Comparison of ENCODE assay signal across 16 cellular contexts in the genomic region with DNA sequence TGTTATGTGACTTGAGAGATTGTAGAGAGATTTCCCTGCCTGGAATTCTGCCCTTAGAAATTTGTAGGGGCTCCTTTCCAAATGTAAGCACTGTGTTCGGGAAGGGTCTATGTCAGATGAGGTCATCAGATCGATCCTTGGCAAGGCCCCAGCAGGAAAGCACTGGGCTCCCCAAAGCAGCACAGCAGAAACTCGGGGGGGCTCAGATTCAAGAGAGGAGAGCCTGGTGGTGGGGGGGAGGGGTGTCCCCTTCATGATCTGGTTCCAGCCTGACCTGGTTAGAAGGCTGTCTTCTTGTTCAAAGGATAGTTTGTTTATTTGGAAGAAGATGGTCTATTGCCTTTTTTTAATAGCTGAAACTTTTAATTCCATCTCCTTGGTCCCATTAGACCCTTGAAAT.
"Had no signal": no experiment of that assay in that cellular context is flagged by ENCODE, and none has a peak within 500 bp of the region (broad histone marks: within the 10 kb centered on the region; RNA-seq: fewer than 3 reads in every experiment).

No MANE protein-coding gene starts in this region.

- H3K4me2 ChIP-seq: hepatocyte had no signal

- H3K36me3 Mint-ChIP-seq: activated naive CD4-positive, alpha-beta T cell treated with anti-CD3 and anti-CD28 coated beads, Interleukin-2, amount 50 U/mL, for 24 hours; natural killer cell had no signal

- H3K4me3 Mint-ChIP-seq: activated CD8-positive, alpha-beta T cell treated with anti-CD3 and anti-CD28 coated beads for 36 hours; activated naive CD4-positive, alpha-beta T cell treated with anti-CD3 and anti-CD28 coated beads, Interleukin-2, amount 50 U/mL, for 24 hours; activated T-cell treated with anti-CD3 and anti-CD28 coated beads, Interleukin-2, amount 50 U/mL, for 4 hours; memory B cell; natural killer cell had no signal

- H3K27ac Mint-ChIP-seq: activated CD8-positive, alpha-beta T cell treated with anti-CD3 and anti-CD28 coated beads for 36 hours; activated naive CD4-positive, alpha-beta T cell treated with anti-CD3 and anti-CD28 coated beads, Interleukin-2, amount 50 U/mL, for 24 hours; memory B cell; natural killer cell had no signal

- H3K27me3 Mint-ChIP-seq: memory B cell had no signal

- H3K9me3 ChIP-seq: colonic mucosa, left lung, prostate gland, stomach, thoracic aorta had no signal

- H3K9me3 Mint-ChIP-seq: activated CD8-positive, alpha-beta T cell treated with anti-CD3 and anti-CD28 coated beads for 36 hours; activated naive CD4-positive, alpha-beta T cell treated with anti-CD3 and anti-CD28 coated beads, Interleukin-2, amount 50 U/mL, for 24 hours; activated T-cell treated with anti-CD3 and anti-CD28 coated beads, Interleukin-2, amount 50 U/mL, for 4 hours; memory B cell; natural killer cell had no signal

- H3K4me3 ChIP-seq: colonic mucosa, hepatocyte, left lung, prostate gland, stomach, thoracic aorta had no signal

- DNase-seq: activated CD4-positive, alpha-beta T cell treated with anti-CD3 and anti-CD28 coated beads for 4 hours; activated CD8-positive, alpha-beta T cell treated with anti-CD3 and anti-CD28 coated beads for 36 hours; activated effector memory CD4-positive, alpha-beta T cell treated with Interleukin-2 at 50 U/mL for 16 hours; activated T-cell treated with anti-CD3 and anti-CD28 coated beads, Interleukin-2, amount 50 U/mL, for 4 hours; colonic mucosa; left lung; natural killer cell; stomach; WERI-Rb-1 had no signal

- H3K27ac ChIP-seq: colonic mucosa, hepatocyte, left lung, prostate gland, stomach, thoracic aorta, WERI-Rb-1 had no signal

- ATAC-seq: activated CD8-positive, alpha-beta T cell treated with anti-CD3 and anti-CD28 coated beads for 36 hours; activated T-cell treated with anti-CD3 and anti-CD28 coated beads, Interleukin-2, amount 50 U/mL, for 4 hours; esophagus mucosa; left lung; natural killer cell; sciatic nerve had no signal

- H2AFZ ChIP-seq: hepatocyte had no signal

- H3K4me1 ChIP-seq: colonic mucosa, left lung, prostate gland had no signal

- H3K36me3 ChIP-seq: colonic mucosa, left lung, prostate gland, thoracic aorta, WERI-Rb-1 had no signal

- H3K79me2 ChIP-seq: hepatocyte had no signal

- H3K27me3 ChIP-seq: colonic mucosa, hepatocyte had no signal
